ENCODE assay signal across 26 cellular contexts in genomic region chr1:154260127-154260526, GRCh38. TPM values are rescaled to one million over a fixed set of nuclear protein-coding genes. Genes with fewer than 3 reads are reported as not detected.
"Had no signal": no experiment of that assay in that cellular context is flagged by ENCODE, and none has a peak within 500 bp of the region (broad histone marks: within the 10 kb centered on the region; RNA-seq: fewer than 3 reads in every experiment).

No MANE protein-coding gene starts in this region.

- ATAC-seq: left colon; left ventricle myocardium superior; psoas muscle; sciatic nerve; stimulated activated naive B cell treated with anti-CD40 and anti-IgM and Interleukin-4, amounts not matched to agents 10 μg/mL and 1 μg/mL and 100 μg/mL, for 72 hours; stimulated activated naive CD8-positive, alpha-beta T cell treated with anti-CD3 and anti-CD28 coated beads, Interleukin-15, amount 100 ng/mL, for 72 hours; upper lobe of right lung had no signal

- DNase-seq: effector memory CD4-positive, alpha-beta T cell; left colon; left ventricle myocardium superior; mesendoderm; naive B cell; nephron progenitor cell; psoas muscle; retina; spleen; stimulated activated CD4-positive, alpha-beta T cell treated with anti-CD3 and anti-CD28 coated beads, Interleukin-15, amount 100 ng/mL, for 24 hours; stimulated activated CD4-positive, alpha-beta T cell treated with anti-CD3 and anti-CD28 coated beads, Interleukin-1b, Interleukin-23, amount 100 ng/mL, for 48 hours; stimulated activated CD4-positive, alpha-beta T cell treated with anti-CD3 and anti-CD28 coated beads, Interleukin-4, amount 100 ng/mL, for 24 hours; stimulated activated naive B cell treated with anti-CD40 and anti-IgM and Interleukin-4, amounts not matched to agents 10 μg/mL and 1 μg/mL and 100 μg/mL, for 72 hours; stimulated activated naive CD8-positive, alpha-beta T cell treated with anti-CD3 and anti-CD28 coated beads, Interleukin-15, amount 100 ng/mL, for 72 hours; testis; upper lobe of right lung had no signal

- H3K4me1 Mint-ChIP-seq: nephron progenitor cell had no signal

- H3K4me3 ChIP-seq: esophagus muscularis mucosa, lung, psoas muscle, spleen, testis, tibial nerve, upper lobe of right lung had no signal

- FAIRE-seq: endometrium had no signal

- H3K27ac Mint-ChIP-seq: naive B cell; nephron progenitor cell; stimulated activated naive B cell treated with anti-CD40 and anti-IgM and Interleukin-4, amounts not matched to agents 10 μg/mL and 1 μg/mL and 100 μg/mL, for 72 hours; stimulated activated naive CD8-positive, alpha-beta T cell treated with anti-CD3 and anti-CD28 coated beads, Interleukin-15, amount 100 ng/mL, for 72 hours had no signal

- H3K27me3 Mint-ChIP-seq: naive B cell; stimulated activated naive B cell treated with anti-CD40 and anti-IgM and Interleukin-4, amounts not matched to agents 10 μg/mL and 1 μg/mL and 100 μg/mL, for 72 hours; stimulated activated naive CD8-positive, alpha-beta T cell treated with anti-CD3 and anti-CD28 coated beads, Interleukin-15, amount 100 ng/mL, for 72 hours had no signal

- H3K4me3 Mint-ChIP-seq: naive B cell; nephron progenitor cell; stimulated activated naive B cell treated with anti-CD40 and anti-IgM and Interleukin-4, amounts not matched to agents 10 μg/mL and 1 μg/mL and 100 μg/mL, for 72 hours; stimulated activated naive CD8-positive, alpha-beta T cell treated with anti-CD3 and anti-CD28 coated beads, Interleukin-15, amount 100 ng/mL, for 72 hours had no signal

- H3K9me3 ChIP-seq: esophagus muscularis mucosa, psoas muscle, spleen, testis, tibial nerve, upper lobe of right lung had no signal

- H3K9me3 Mint-ChIP-seq: naive B cell; nephron progenitor cell; stimulated activated naive B cell treated with anti-CD40 and anti-IgM and Interleukin-4, amounts not matched to agents 10 μg/mL and 1 μg/mL and 100 μg/mL, for 72 hours; stimulated activated naive CD8-positive, alpha-beta T cell treated with anti-CD3 and anti-CD28 coated beads, Interleukin-15, amount 100 ng/mL, for 72 hours had no signal

RNA-seq across cellular contexts. Expression of gene CFAP141, which starts 54.0 kb away (rescaled TPM):
- total RNA-seq: esophagus muscularis mucosa, fibroblast of villous mesenchyme, kidney epithelial cell, left colon, left ventricle myocardium superior, omental fat pad, psoas muscle, sciatic nerve, skeletal muscle tissue, spleen, subcutaneous adipose tissue, tibial nerve, upper lobe of right lung had no signal
- polyA plus RNA-seq: psoas muscle, spleen had no signal
